Comparison of ENCODE assay signal across 8 cellular contexts in the genomic region with DNA sequence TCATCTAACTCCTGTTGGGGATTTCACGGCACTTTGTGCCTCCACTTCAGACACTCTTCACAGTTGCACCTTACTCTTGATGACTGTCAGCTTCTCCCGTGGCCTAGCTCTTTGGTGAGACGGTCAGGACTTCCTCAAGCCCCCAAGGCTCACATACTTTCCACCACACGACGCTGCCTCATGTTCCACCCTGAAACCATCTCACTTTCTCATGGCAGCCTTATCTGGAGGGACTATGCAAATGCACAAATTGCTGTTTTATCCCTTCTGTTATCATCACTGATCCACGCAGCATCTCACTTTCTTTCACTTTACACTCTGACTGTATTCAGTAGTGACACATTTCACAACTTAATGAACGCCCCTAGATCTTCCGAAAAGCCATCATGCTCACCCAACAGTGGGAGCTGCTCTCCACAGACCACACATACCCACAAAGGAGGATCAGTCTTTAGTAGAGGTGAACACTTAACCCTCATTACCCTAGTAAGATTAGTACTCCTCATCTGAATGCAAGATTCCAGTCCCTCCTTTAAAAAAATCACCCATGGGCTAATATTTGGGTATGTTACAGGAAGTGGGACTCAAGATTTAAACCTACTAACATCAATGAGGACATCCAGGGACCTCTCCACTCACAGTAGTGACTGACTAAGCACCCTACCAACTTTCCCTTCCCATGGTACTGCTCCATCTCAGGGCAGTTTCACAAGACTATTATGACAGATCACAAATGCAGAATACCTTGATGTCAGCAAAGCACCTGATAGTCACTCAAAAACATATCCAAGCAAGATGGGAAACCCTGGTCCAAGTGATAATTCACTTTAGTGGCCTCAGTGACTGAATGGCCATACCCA. TPM values are rescaled to one million over a fixed set of nuclear protein-coding genes. Genes with fewer than 3 reads are reported as not detected.
DNase-seq lines count a peak whose midpoint lies in the region; ATAC-seq and TF ChIP-seq lines count a peak whose summit lies in the region.

No MANE protein-coding gene starts in this region.

- H3K36me3 Mint-ChIP-seq in activated naive CD8-positive, alpha-beta T cell treated with anti-CD3 and anti-CD28 coated beads, Interleukin-2, amount 10 ng/mL, durations not matched to agents 7 days and 5 days = peaks cover 20% of the 10 kb centered on the region
- no peaks in the 10 kb centered on the region for H3K36me3 Mint-ChIP-seq in Calu3 (ENCODE audit: insufficient read depth, unreplicated experiment)

- peaks cover 59% of the 10 kb centered on the region for H3K4me1 Mint-ChIP-seq in activated naive CD8-positive, alpha-beta T cell treated with anti-CD3 and anti-CD28 coated beads, Interleukin-2, amount 10 ng/mL, durations not matched to agents 7 days and 5 days
- H3K4me1 Mint-ChIP-seq in Calu3 (ENCODE audit: low read depth, unreplicated experiment) = peaks cover 30% of the 10 kb centered on the region

- TF ChIP-seq CTCF in Calu3 (IDR thresholded peaks at IDR 0.05; ENCODE audit: unreplicated experiment) = no peak

- ATAC-seq in HG03378 (IDR thresholded peaks at IDR 0.05; ENCODE audit: unreplicated experiment) = peak; percentile 82
- ATAC-seq in activated naive CD8-positive, alpha-beta T cell treated with anti-CD3 and anti-CD28 coated beads, Interleukin-2, amount 10 ng/mL, durations not matched to agents 7 days and 5 days (ENCODE audit: low read depth) = peak; percentile 74

- H3K4me3 Mint-ChIP-seq in activated naive CD8-positive, alpha-beta T cell treated with anti-CD3 and anti-CD28 coated beads, Interleukin-2, amount 10 ng/mL, durations not matched to agents 7 days and 5 days = peak overlapping the region; percentile 73
- H3K4me3 Mint-ChIP-seq in Calu3 (ENCODE audit: low read depth, unreplicated experiment) = no peak overlapping the region

- peak overlapping the region; percentile 91 for H3K27ac Mint-ChIP-seq in activated naive CD8-positive, alpha-beta T cell treated with anti-CD3 and anti-CD28 coated beads, Interleukin-2, amount 10 ng/mL, durations not matched to agents 7 days and 5 days
- no peak overlapping the region for H3K27ac Mint-ChIP-seq in Calu3 (ENCODE audit: unreplicated experiment)

- no TSS peak for BruUV-seq in Calu3 (replicated peaks; lab: Mats Ljungman, UMichigan)

- DNase-seq in activated T-cell treated with anti-CD3 and anti-CD28 coated beads for 24 hours (ENCODE audit: low read depth) = peak; percentile 53
- no peak for DNase-seq in activated T-cell treated with anti-CD3 and anti-CD28 coated beads for 4 hours
- DNase-seq in activated naive CD8-positive, alpha-beta T cell treated with anti-CD3 and anti-CD28 coated beads, Interleukin-2, amount 10 ng/mL, durations not matched to agents 7 days and 5 days = no peak
- no peak for DNase-seq in HUDEP-2 (lab: John Stamatoyannopoulos, UW; ENCODE audit: unreplicated experiment in 76 of 76)
- DNase-seq in medulla oblongata (ENCODE audit: extremely low spot score) = no peak
- no peak for DNase-seq in Calu3
- DNase-seq in GM03348 (ENCODE audit: low spot score) = no peak

- POLR2A ChIA-PET in activated naive CD8-positive, alpha-beta T cell treated with anti-CD3 and anti-CD28 coated beads, Interleukin-2, amount 10 ng/mL, durations not matched to agents 7 days and 5 days (lab: Charles Lee) = interaction anchor here (1.0 to 1.3 kb wide), 2 partner anchors 12 to 24 kb away, joined by 4 to 6 read pairs; no protein-coding TSS in a partner anchor

- CTCF ChIA-PET in Calu3 (lab: Charles Lee) = no interaction called here

- no peaks in the 10 kb centered on the region for H3K9me3 Mint-ChIP-seq in activated naive CD8-positive, alpha-beta T cell treated with anti-CD3 and anti-CD28 coated beads, Interleukin-2, amount 10 ng/mL, durations not matched to agents 7 days and 5 days
- no peaks in the 10 kb centered on the region for H3K9me3 Mint-ChIP-seq in Calu3 (ENCODE audit: low read depth, unreplicated experiment)

- H3K27me3 Mint-ChIP-seq in activated naive CD8-positive, alpha-beta T cell treated with anti-CD3 and anti-CD28 coated beads, Interleukin-2, amount 10 ng/mL, durations not matched to agents 7 days and 5 days = no peaks in the 10 kb centered on the region
- no peaks in the 10 kb centered on the region for H3K27me3 Mint-ChIP-seq in Calu3 (ENCODE audit: unreplicated experiment)

- intact Hi-C loops in Calu3 (cut with micrococcal nuclease; ENCODE audit: unreplicated experiment) = no loop called here

RNA-seq across cellular contexts. Expression of gene FYN, which starts 35.4 kb away (rescaled TPM):
- 100 to 1,000 TPM; 363 to 409 TPM for total RNA-seq in activated naive CD8-positive, alpha-beta T cell treated with anti-CD3 and anti-CD28 coated beads, Interleukin-2, amount 10 ng/mL, durations not matched to agents 7 days and 5 days
- 61.0 and 64.6 TPM in 2 replicates for total RNA-seq in Calu3 (2022)
